In the genomic region with DNA sequence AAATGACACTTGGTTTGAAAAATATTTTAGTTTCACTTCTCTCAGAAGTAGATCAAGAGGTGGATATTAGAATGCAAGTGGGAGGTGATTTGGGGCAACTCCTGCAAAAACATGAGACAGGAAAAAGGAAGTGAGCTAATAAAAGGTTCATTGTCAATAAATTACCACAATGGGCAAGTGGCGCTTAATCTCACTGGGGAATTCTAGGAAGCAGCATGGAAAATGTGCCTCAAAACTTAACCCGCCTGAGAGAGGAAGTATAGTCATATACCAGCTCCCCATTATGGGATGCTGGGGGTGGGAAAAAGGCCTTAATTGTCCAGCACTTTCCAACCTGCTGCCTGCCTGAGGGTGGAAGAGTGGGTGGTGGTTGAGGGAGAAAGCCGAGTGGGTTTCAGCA, we compare ENCODE assay signal across 25 cellular contexts.
DNase-seq lines count a peak whose midpoint lies in the region; ATAC-seq, FAIRE-seq and TF ChIP-seq lines count a peak whose summit lies in the region.
"Had no signal": no experiment of that assay in that cellular context is flagged by ENCODE, and none has a peak within 500 bp of the region (broad histone marks: within the 10 kb centered on the region; RNA-seq: fewer than 3 reads in every experiment).

No MANE protein-coding gene starts in this region.

- DNase-seq in KBM-7 (peak; percentile 18), WTC11 (ENCODE audit: low spot score) (no peak), keratinocyte (ENCODE audit: low read depth, low spot score) (no peak), T-helper 9 cell (no peak), NCI-H2171 (lab: John Stamatoyannopoulos, UW) (no peak), vagina (ENCODE audit: extremely low spot score in 2 of 2) (no peak)
- no peak for DNase-seq in stimulated activated CD4-positive, alpha-beta T cell treated with anti-CD3 and anti-CD28 coated beads, Interleukin-1b, Interleukin-23, amount 100 ng/mL, for 48 hours
- DNase-seq: activated CD4-positive, alpha-beta T cell treated with anti-CD3 and anti-CD28 coated beads, Interleukin-2, amount 10 ng/mL, durations not matched to agents 24 days and 14 days; activated gamma-delta T cell; activated naive CD8-positive, alpha-beta T cell treated with anti-CD3 and anti-CD28 coated beads, Interleukin-2, amount 10 ng/mL, durations not matched to agents 7 days and 5 days; activated T-cell treated with anti-CD3 and anti-CD28 coated beads, Interleukin-2, amount 50 U/mL, for 24 hours; CD4-positive, CD25-positive, alpha-beta regulatory T cell; NCI-H1417; NCI-H446; NCI-H82; spleen; stimulated activated CD4-positive, alpha-beta T cell treated with anti-CD3 and anti-CD28 coated beads, Interleukin-2, amount 100 ng/mL, for 48 hours; substantia nigra; T-helper 2 cell; upper lobe of right lung had no signal

- no peaks in the 10 kb centered on the region for H3K27me3 ChIP-seq in BLaER1 treated with 17β-estradiol and CSF1 and Interleukin-3, amounts not matched to agents 10 nM and 100 nM
- H3K27me3 ChIP-seq in keratinocyte (ENCODE audit: control insufficient read depth, extremely low read depth, insufficient read depth, low read length), result no peaks in the 10 kb centered on the region
- no peaks in the 10 kb centered on the region for H3K27me3 ChIP-seq in vagina
- H3K27me3 ChIP-seq: neural progenitor cell, spleen, upper lobe of right lung had no signal

- peak overlapping the region; percentile 43; the same call in 1 of the 2 replicates for H3K27ac Mint-ChIP-seq in WTC11
- H3K27ac Mint-ChIP-seq: activated CD4-positive, alpha-beta T cell treated with anti-CD3 and anti-CD28 coated beads, Interleukin-2, amount 10 ng/mL, durations not matched to agents 24 days and 14 days; activated naive CD8-positive, alpha-beta T cell treated with anti-CD3 and anti-CD28 coated beads, Interleukin-2, amount 10 ng/mL, durations not matched to agents 7 days and 5 days; activated T-cell treated with anti-CD3 and anti-CD28 coated beads, Interleukin-2, amount 50 U/mL, for 24 hours; CD4-positive, CD25-positive, alpha-beta regulatory T cell; neural progenitor cell had no signal

- peaks cover 23% of the 10 kb centered on the region for H3K4me1 Mint-ChIP-seq in WTC11
- H3K4me1 Mint-ChIP-seq: activated CD4-positive, alpha-beta T cell treated with anti-CD3 and anti-CD28 coated beads, Interleukin-2, amount 10 ng/mL, durations not matched to agents 24 days and 14 days; activated naive CD8-positive, alpha-beta T cell treated with anti-CD3 and anti-CD28 coated beads, Interleukin-2, amount 10 ng/mL, durations not matched to agents 7 days and 5 days; CD4-positive, CD25-positive, alpha-beta regulatory T cell had no signal

- dilution Hi-C loops in keratinocyte (cut with MboI; ENCODE audit: extremely low pct_ligation_motif_present, low sequenced_read_pairs), result no loop called here

- no peaks in the 10 kb centered on the region for H3K9me1 ChIP-seq in keratinocyte (ENCODE audit: control insufficient read depth, extremely low read depth, insufficient read depth, low read length)

- in situ Hi-C loops in KBM-7 (cut with MboI; ENCODE audit: low pct_unique_long_range_greater_than_20kb, low sequenced_read_pairs), result loop anchor here (25.0 kb wide), 1 partner anchor 110 kb away; no protein-coding TSS in a partner anchor

- peaks cover 46% of the 10 kb centered on the region for H3K36me3 Mint-ChIP-seq in WTC11
- H3K36me3 Mint-ChIP-seq: activated naive CD8-positive, alpha-beta T cell treated with anti-CD3 and anti-CD28 coated beads, Interleukin-2, amount 10 ng/mL, durations not matched to agents 7 days and 5 days; CD4-positive, CD25-positive, alpha-beta regulatory T cell had no signal

- H3K9ac ChIP-seq in BLaER1 treated with 17β-estradiol and CSF1 and Interleukin-3, amounts not matched to agents 10 nM and 100 nM, result no peak overlapping the region
- H3K9ac ChIP-seq in keratinocyte (ENCODE audit: control insufficient read depth, extremely low read depth, insufficient read depth, low read length), result no peak overlapping the region
- H3K9ac ChIP-seq: neural progenitor cell, parathyroid adenoma had no signal

- peak overlapping the region; percentile 15 for H2AFZ ChIP-seq in keratinocyte (ENCODE audit: control insufficient read depth, low read length)
- H2AFZ ChIP-seq: neural progenitor cell, parathyroid adenoma had no signal

- peaks cover 12 to 21% (median 15%) of the 10 kb centered on the region in 10 experiments; a peak in 19 of 20 replicates for H3K4me1 ChIP-seq in BLaER1 treated with 17β-estradiol and CSF1 and Interleukin-3, amounts not matched to agents 10 nM and 100 nM
- peaks cover 18% of the 10 kb centered on the region for H3K4me1 ChIP-seq in keratinocyte (ENCODE audit: control insufficient read depth, extremely low read depth, insufficient read depth, low read length)
- no peaks in the 10 kb centered on the region for H3K4me1 ChIP-seq in vagina
- H3K4me1 ChIP-seq: parathyroid adenoma, spleen, upper lobe of right lung had no signal

- intact Hi-C loops in vagina (cut with DNase I), result no loop called here

- no peak for TF ChIP-seq POLR2A in vagina (IDR thresholded peaks at IDR 0.05)

- CTCF ChIA-PET in WTC11 (lab: Charles Lee), result no interaction called here

- no peak for TF ChIP-seq CTCF in WTC11 (IDR thresholded peaks at IDR 0.05)
- TF ChIP-seq CTCF in keratinocyte (optimal IDR thresholded peaks at IDR 0.05 in 1 of 3, IDR thresholded peaks at IDR 0.05 in 1 of 3, conservative IDR thresholded peaks at IDR 0.05 in 1 of 3; ENCODE audit: extremely low read depth in 1 of 3, insufficient read depth in 2 of 3, low read length in 3 of 3), result no peak
- no peak for TF ChIP-seq CTCF in vagina (IDR thresholded peaks at IDR 0.05)

- H3K4me2 ChIP-seq in BLaER1 treated with 17β-estradiol and CSF1 and Interleukin-3, amounts not matched to agents 10 nM and 100 nM, result peak overlapping the region; percentile 21 to 75 (median 46); a peak in 21 of 22 replicates
- peak overlapping the region; percentile 2 for H3K4me2 ChIP-seq in keratinocyte (ENCODE audit: control insufficient read depth, extremely low read depth, insufficient read depth, low read depth, low read length)
- H3K4me2 ChIP-seq: neural progenitor cell had no signal

- POLR2A ChIA-PET in WTC11 (lab: Charles Lee), result no interaction called here

- H3K79me2 ChIP-seq in keratinocyte (ENCODE audit: control insufficient read depth, insufficient read depth, low read length), result no peaks in the 10 kb centered on the region
- H3K79me2 ChIP-seq: parathyroid adenoma had no signal

- H3K27me3 Mint-ChIP-seq in WTC11 (ENCODE audit: low read depth), result no peaks in the 10 kb centered on the region
- H3K27me3 Mint-ChIP-seq: activated CD4-positive, alpha-beta T cell treated with anti-CD3 and anti-CD28 coated beads, Interleukin-2, amount 10 ng/mL, durations not matched to agents 24 days and 14 days; activated naive CD8-positive, alpha-beta T cell treated with anti-CD3 and anti-CD28 coated beads, Interleukin-2, amount 10 ng/mL, durations not matched to agents 7 days and 5 days; activated T-cell treated with anti-CD3 and anti-CD28 coated beads, Interleukin-2, amount 50 U/mL, for 24 hours; CD4-positive, CD25-positive, alpha-beta regulatory T cell had no signal

- H3K27ac ChIP-seq in BLaER1 treated with 17β-estradiol and CSF1 and Interleukin-3, amounts not matched to agents 10 nM and 100 nM, result 0 out of 22 replicates have a peak overlapping the region, but pooled peaks of 1 of the 11 experiments have one; percentile 12
- H3K27ac ChIP-seq in keratinocyte (ENCODE audit: control insufficient read depth, insufficient read depth, low read length), result no peak overlapping the region
- H3K27ac ChIP-seq in vagina, result no peak overlapping the region
- H3K27ac ChIP-seq: neural progenitor cell, parathyroid adenoma, spleen, upper lobe of right lung, VCaP had no signal

- FAIRE-seq in keratinocyte (lab: Jason Lieb, UNC), result no peak
- FAIRE-seq: H1 had no signal

- H3K36me3 ChIP-seq in BLaER1 treated with 17β-estradiol and CSF1 and Interleukin-3, amounts not matched to agents 10 nM and 100 nM, result no peaks in the 10 kb centered on the region
- H3K36me3 ChIP-seq in keratinocyte (ENCODE audit: control insufficient read depth in 2 of 2, extremely low read depth in 1 of 2, insufficient read depth in 2 of 2, low read length in 2 of 2), result no peaks in the 10 kb centered on the region
- H3K36me3 ChIP-seq in vagina, result no peaks in the 10 kb centered on the region
- H3K36me3 ChIP-seq: neural progenitor cell, spleen, upper lobe of right lung had no signal

- no peaks in the 10 kb centered on the region for H4K20me1 ChIP-seq in BLaER1 treated with 17β-estradiol and CSF1 and Interleukin-3, amounts not matched to agents 10 nM and 100 nM
- no peaks in the 10 kb centered on the region for H4K20me1 ChIP-seq in keratinocyte (ENCODE audit: control insufficient read depth, extremely low read depth, insufficient read depth, low read length)

- ATAC-seq in WTC11, result peak; percentile 33
- ATAC-seq: upper lobe of right lung had no signal

- H3K9me3 Mint-ChIP-seq in WTC11, result peaks cover 5% of the 10 kb centered on the region
- H3K9me3 Mint-ChIP-seq: neural progenitor cell had no signal

- no peaks in the 10 kb centered on the region; a peak in 2 of 22 replicates for H3K9me3 ChIP-seq in BLaER1 treated with 17β-estradiol and CSF1 and Interleukin-3, amounts not matched to agents 10 nM and 100 nM (replicated peaks in 1 of 11)
- H3K9me3 ChIP-seq in keratinocyte (ENCODE audit: control insufficient read depth, low read depth, low read length), result no peaks in the 10 kb centered on the region
- no peaks in the 10 kb centered on the region for H3K9me3 ChIP-seq in vagina
- H3K9me3 ChIP-seq: upper lobe of right lung had no signal

- H3K4me3 Mint-ChIP-seq in WTC11, result no peak overlapping the region
- H3K4me3 Mint-ChIP-seq: activated CD4-positive, alpha-beta T cell treated with anti-CD3 and anti-CD28 coated beads, Interleukin-2, amount 10 ng/mL, durations not matched to agents 24 days and 14 days; activated naive CD8-positive, alpha-beta T cell treated with anti-CD3 and anti-CD28 coated beads, Interleukin-2, amount 10 ng/mL, durations not matched to agents 7 days and 5 days; activated T-cell treated with anti-CD3 and anti-CD28 coated beads, Interleukin-2, amount 50 U/mL, for 24 hours; CD4-positive, CD25-positive, alpha-beta regulatory T cell; neural progenitor cell had no signal

- H3K4me3 ChIP-seq in BLaER1 treated with 17β-estradiol and CSF1 and Interleukin-3, amounts not matched to agents 10 nM and 100 nM, result no peak overlapping the region
- H3K4me3 ChIP-seq in keratinocyte (ENCODE audit: control insufficient read depth in 2 of 3, extremely low read depth in 1 of 3, insufficient read depth in 2 of 3, low read depth in 1 of 3, low read length in 3 of 3), result no peak overlapping the region
- H3K4me3 ChIP-seq in vagina, result no peak overlapping the region
- H3K4me3 ChIP-seq: neural progenitor cell, spleen, upper lobe of right lung had no signal
